In the genomic region with DNA sequence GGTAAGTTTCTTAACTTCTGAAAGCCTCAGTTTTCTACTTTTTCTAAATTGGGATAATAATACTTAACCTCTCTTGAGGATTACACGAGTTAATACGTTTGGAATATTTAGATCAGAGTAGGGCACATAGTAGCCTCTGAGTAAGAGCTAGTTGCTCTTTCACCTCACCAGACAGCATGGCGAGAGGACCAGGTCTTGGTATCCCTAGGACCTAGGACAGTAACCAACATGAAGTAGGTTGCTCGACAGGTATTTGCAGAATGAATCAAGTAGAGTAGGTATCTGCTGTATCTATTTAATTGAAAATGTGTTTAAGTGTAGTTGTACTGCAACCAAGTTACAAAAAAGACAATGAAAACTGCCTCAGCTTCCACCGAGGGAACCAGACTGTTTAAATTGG, we compare ENCODE assay signal across 10 cellular contexts. TPM values are rescaled to one million over a fixed set of nuclear protein-coding genes. Genes with fewer than 3 reads are reported as not detected.
A peak's percentile ranks its signal among the peaks of the same experiment; 100 is the strongest.
DNase-seq lines count a peak whose midpoint lies in the region; ATAC-seq, FAIRE-seq and TF ChIP-seq lines count a peak whose summit lies in the region.
"Had no signal": no experiment of that assay in that cellular context is flagged by ENCODE, and none has a peak within 500 bp of the region (broad histone marks: within the 10 kb centered on the region; RNA-seq: fewer than 3 reads in every experiment).

No MANE protein-coding gene starts in this region.

- H3K9me3 ChIP-seq in HepG2 (ENCODE audit: low read length) (no peaks in the 10 kb centered on the region), suprapubic skin (no peaks in the 10 kb centered on the region)

- no peak overlapping the region for H2AFZ ChIP-seq in HepG2 (ENCODE audit: low read length)

- TF ChIP-seq CTCF in HepG2 (CRISPR knock-in tag; IDR thresholded peaks at IDR 0.05) (no peak), suprapubic skin (IDR thresholded peaks at IDR 0.05) (no peak)

- TF ChIP-seq RAD21 in HepG2 (CRISPR knock-in tag; IDR thresholded peaks at IDR 0.05) = no peak

- no peak for FAIRE-seq in HepG2 (lab: Jason Lieb, UNC)

- peak overlapping the region; percentile 90 for H3K27ac Mint-ChIP-seq in activated T-cell treated with anti-CD3 and anti-CD28 coated beads, Interleukin-2, amount 50 U/mL, for 72 hours
- H3K27ac Mint-ChIP-seq in activated T-helper 17 cell treated with anti-CD3 and anti-CD28 coated beads, Interleukin-2, amount 50 U/mL, for 72 hours = peak overlapping the region; percentile 98

- H3K36me3 Mint-ChIP-seq in activated T-cell treated with anti-CD3 and anti-CD28 coated beads, Interleukin-2, amount 50 U/mL, for 72 hours (ENCODE audit: insufficient read depth in 2 of 2) = peaks cover 5 to 25% of the 10 kb centered on the region in 2 donors
- peaks cover 64% of the 10 kb centered on the region for H3K36me3 Mint-ChIP-seq in activated T-helper 17 cell treated with anti-CD3 and anti-CD28 coated beads, Interleukin-2, amount 50 U/mL, for 72 hours (ENCODE audit: low read depth)

- peaks cover 35% of the 10 kb centered on the region for H3K79me2 ChIP-seq in HepG2 (ENCODE audit: insufficient read depth, low read length)

- H3K4me3 ChIP-seq in HepG2 (replicated peaks in 1 of 3; ENCODE audit: insufficient read depth in 1 of 3, low read depth in 2 of 3, low read length in 3 of 3) = peak overlapping the region; percentile 70 to 96 (median 85); a peak in 5 of 6 replicates
- H3K4me3 ChIP-seq in suprapubic skin = peak overlapping the region; percentile 95

- no peaks in the 10 kb centered on the region for H3K9me3 Mint-ChIP-seq in activated T-cell treated with anti-CD3 and anti-CD28 coated beads, Interleukin-2, amount 50 U/mL, for 72 hours
- no peaks in the 10 kb centered on the region for H3K9me3 Mint-ChIP-seq in activated T-helper 17 cell treated with anti-CD3 and anti-CD28 coated beads, Interleukin-2, amount 50 U/mL, for 72 hours

- TF ChIP-seq POLR2A in HepG2 (IDR thresholded peaks at IDR 0.05; ENCODE audit: insufficient read depth in 1 of 2, low read depth in 2 of 2, low read length in 2 of 2) (no peak), suprapubic skin (IDR thresholded peaks at IDR 0.05) (no peak)

- TSS peak; percentile 78 for BruUV-seq in HepG2 (replicated peaks; lab: Mats Ljungman, UMichigan)

- intact Hi-C loops in HepG2 (cut with micrococcal nuclease; ENCODE audit: unreplicated experiment) = no loop called here

- H3K9ac ChIP-seq in HepG2 (ENCODE audit: insufficient read depth, low read depth, low read length) = peak overlapping the region; percentile 93

- TF ChIP-seq EP300 in HepG2 (IDR thresholded peaks at IDR 0.05; ENCODE audit: low read depth in 2 of 2, low read length in 2 of 2) (no peak), HepG2 (CRISPR knock-in tag; IDR thresholded peaks at IDR 0.05; ENCODE audit: borderline replicate concordance) (no peak), suprapubic skin (IDR thresholded peaks at IDR 0.05) (no peak)

- H3K36me3 ChIP-seq in HepG2 (replicated peaks in 1 of 2; ENCODE audit: control insufficient read depth in 1 of 2, insufficient read depth in 2 of 2, low read length in 2 of 2) (peaks cover 10 to 29% of the 10 kb centered on the region in 2 experiments), suprapubic skin (peaks cover 24% of the 10 kb centered on the region)

- peaks cover 48% of the 10 kb centered on the region for H3K4me1 Mint-ChIP-seq in activated T-cell treated with anti-CD3 and anti-CD28 coated beads, Interleukin-2, amount 50 U/mL, for 72 hours (ENCODE audit: low read depth)
- peaks cover 23% of the 10 kb centered on the region for H3K4me1 Mint-ChIP-seq in activated T-helper 17 cell treated with anti-CD3 and anti-CD28 coated beads, Interleukin-2, amount 50 U/mL, for 72 hours

- H3K27ac ChIP-seq in HepG2 (ENCODE audit: extremely low read length, insufficient read depth, low read length) (no peak overlapping the region), suprapubic skin (no peak overlapping the region)

- POLR2A ChIA-PET in HepG2 (lab: Yijun Ruan, JAX) = interaction anchor here (1.0 kb wide), 1 partner anchor 9 kb away, joined by 3 read pairs; no protein-coding TSS in a partner anchor

- CTCF ChIA-PET in HepG2 (lab: Yijun Ruan, JAX; ENCODE audit: low intra/inter-chr PET ratio, low total read pairs) = no interaction called here

- in situ Hi-C loops in HepG2 (cut with HindIII; ENCODE audit: extremely low pct_ligation_motif_present, low pct_unique_long_range_greater_than_20kb) = no loop called here

- DNase-seq in activated T-cell treated with anti-CD3 and anti-CD28 coated beads, Interleukin-2, amount 50 U/mL, for 72 hours = no peak
- DNase-seq in activated T-cell treated with anti-CD3 and anti-CD28 coated beads, Interleukin-2, amount 50 U/mL, for 48 hours = no peak
- DNase-seq in HepG2 (ENCODE audit: low spot score) = no peak
- no peak for DNase-seq in suprapubic skin (ENCODE audit: low spot score in 2 of 2)
- DNase-seq in NCI-H2227 treated with DMSO at 0.1 percent for 48 hours (lab: John Stamatoyannopoulos, UW) = no peak
- no peak for DNase-seq in NCI-H187 treated with DMSO at 0.1 percent for 48 hours (lab: John Stamatoyannopoulos, UW)
- DNase-seq: NCI-H1417 treated with DMSO at 0.1 percent for 48 hours had no signal

- peak overlapping the region; percentile 97 to 98 for H3K4me3 Mint-ChIP-seq in activated T-cell treated with anti-CD3 and anti-CD28 coated beads, Interleukin-2, amount 50 U/mL, for 72 hours
- peak overlapping the region; percentile 94 for H3K4me3 Mint-ChIP-seq in activated T-helper 17 cell treated with anti-CD3 and anti-CD28 coated beads, Interleukin-2, amount 50 U/mL, for 72 hours

- H4K20me1 ChIP-seq in HepG2 (ENCODE audit: insufficient read depth, low read length) = peaks cover 27% of the 10 kb centered on the region

- H3K4me2 ChIP-seq in HepG2 (ENCODE audit: low read depth, low read length) = peak overlapping the region; percentile 97

- H3K27me3 ChIP-seq in HepG2 (ENCODE audit: control insufficient read depth in 1 of 2, insufficient read depth in 2 of 2, low read length in 2 of 2) = peaks cover 0 to 3% of the 10 kb centered on the region in 2 experiments; a peak in 1 of 5 replicates
- no peaks in the 10 kb centered on the region for H3K27me3 ChIP-seq in suprapubic skin

- H3K4me1 ChIP-seq in HepG2 (ENCODE audit: insufficient read depth, low read length) (peaks cover 34% of the 10 kb centered on the region), suprapubic skin (peaks cover 24% of the 10 kb centered on the region)

- H3K27me3 Mint-ChIP-seq in activated T-cell treated with anti-CD3 and anti-CD28 coated beads, Interleukin-2, amount 50 U/mL, for 72 hours (ENCODE audit: low read depth) = no peaks in the 10 kb centered on the region
- peaks cover 6% of the 10 kb centered on the region for H3K27me3 Mint-ChIP-seq in activated T-helper 17 cell treated with anti-CD3 and anti-CD28 coated beads, Interleukin-2, amount 50 U/mL, for 72 hours

- no peak for ATAC-seq in activated T-cell treated with anti-CD3 and anti-CD28 coated beads, Interleukin-2, amount 50 U/mL, for 72 hours (replicated peaks in 1 of 2)
- no peak for ATAC-seq in activated T-helper 17 cell treated with anti-CD3 and anti-CD28 coated beads, Interleukin-2, amount 50 U/mL, for 72 hours (replicated peaks)
- no peak for ATAC-seq in HepG2
- no peak for ATAC-seq in GM21528 (IDR thresholded peaks at IDR 0.05; ENCODE audit: low FRiP score, unreplicated experiment)

- WGBS in HepG2 (ENCODE audit: low lambda C conversion rate) = 30% methylated on average over 5 of the region's 5 CpGs
- WGBS in suprapubic skin = 57% methylated on average over 5 of the region's 5 CpGs

RNA-seq across cellular contexts. Expression of a gene that starts 1.4 kb away (rescaled TPM):
- total RNA-seq in activated T-cell treated with anti-CD3 and anti-CD28 coated beads, Interleukin-2, amount 50 U/mL, for 72 hours = 10 to 100 TPM; 17.9 to 19.3 TPM
- total RNA-seq in activated T-helper 17 cell treated with anti-CD3 and anti-CD28 coated beads, Interleukin-2, amount 50 U/mL, for 72 hours = 10 to 100 TPM; 25.8 to 26.0 TPM
- total RNA-seq in HepG2 (2016; rRNA removed; fragmentation: Illumina TruSeq; extraction: Trizol) = 34.2 and 54.5 TPM in 2 replicates
- 3.6 and 4.7 TPM in 2 replicates for total RNA-seq in HepG2 (2016; cell fraction: cytosol; rRNA removed; fragmentation: Illumina TruSeq; extraction: Trizol; ENCODE audit: low read depth)
- total RNA-seq in HepG2 (2016; cell fraction: insoluble cytoplasmic fraction; rRNA removed; fragmentation: Illumina TruSeq; extraction: Trizol) = 33.7 and 54.6 TPM in 2 replicates
- total RNA-seq in HepG2 (2016; cell fraction: membrane; rRNA removed; fragmentation: Illumina TruSeq; extraction: Trizol) = 9.5 and 11.3 TPM in 2 replicates
- total RNA-seq in HepG2 (2016; cell fraction: nucleus; rRNA removed; fragmentation: Illumina TruSeq; extraction: Trizol) = 28.9 and 29.6 TPM in 2 replicates
- 8.5 and 11.0 TPM in 2 replicates for polyA plus RNA-seq in HepG2 (2011; rRNA removed)
- polyA plus RNA-seq in HepG2 (2011; cell fraction: cytosol; rRNA removed) = 5.3 and 7.0 TPM in 2 replicates
- polyA plus RNA-seq in HepG2 (2011; cell fraction: nucleus; rRNA removed) = 4.6 and 4.7 TPM in 2 replicates
- 11.9 and 15.6 TPM in 2 replicates for polyA plus RNA-seq in HepG2 (2012)
- polyA plus RNA-seq in HepG2 (2016; cell fraction: cytosol; fragmentation: Illumina TruSeq; extraction: Trizol; ENCODE audit: low read depth) = 1.3 and 1.5 TPM in 2 replicates
- 36.3 and 37.4 TPM in 2 replicates for polyA plus RNA-seq in HepG2 (2016; cell fraction: insoluble cytoplasmic fraction; fragmentation: Illumina TruSeq; extraction: Trizol; ENCODE audit: low read depth)
- 2.6 and 3.2 TPM in 2 replicates for polyA plus RNA-seq in HepG2 (2016; cell fraction: membrane; fragmentation: Illumina TruSeq; extraction: Trizol; ENCODE audit: low read depth)
- polyA plus RNA-seq in HepG2 (2016; cell fraction: nucleus; fragmentation: Illumina TruSeq; extraction: Trizol; ENCODE audit: insufficient read depth, low read depth) = 17.6 and 18.0 TPM in 2 replicates
- 8.3 and 17.7 TPM in 2 replicates for polyA minus RNA-seq in HepG2 (2011; rRNA and poly(A)+ RNA removed; ENCODE audit: low replicate concordance)
- 14.9 and 15.7 TPM in 2 replicates for polyA minus RNA-seq in HepG2 (2011; cell fraction: cytosol; rRNA and poly(A)+ RNA removed)
- polyA minus RNA-seq in HepG2 (2011; cell fraction: nucleus; rRNA and poly(A)+ RNA removed) = 32.6 and 34.1 TPM in 2 replicates
- 10 to 100 TPM; 12.3 to 16.6 (median 15.4) TPM for total RNA-seq in suprapubic skin

RNA-seq across cellular contexts. Expression of a gene that starts 46.4 kb away (rescaled TPM):
- not detected for total RNA-seq in activated T-cell treated with anti-CD3 and anti-CD28 coated beads, Interleukin-2, amount 50 U/mL, for 72 hours
- not detected for total RNA-seq in activated T-helper 17 cell treated with anti-CD3 and anti-CD28 coated beads, Interleukin-2, amount 50 U/mL, for 72 hours
- total RNA-seq in HepG2 (2016; rRNA removed; fragmentation: Illumina TruSeq; extraction: Trizol) (not detected in 2 replicates), suprapubic skin (not detected)
- not detected in 2 replicates for total RNA-seq in HepG2 (2016; cell fraction: cytosol; rRNA removed; fragmentation: Illumina TruSeq; extraction: Trizol; ENCODE audit: low read depth)
- total RNA-seq in HepG2 (2016; cell fraction: insoluble cytoplasmic fraction; rRNA removed; fragmentation: Illumina TruSeq; extraction: Trizol) = not detected in 2 replicates
- not detected in 2 replicates for total RNA-seq in HepG2 (2016; cell fraction: membrane; rRNA removed; fragmentation: Illumina TruSeq; extraction: Trizol)
- total RNA-seq in HepG2 (2016; cell fraction: nucleus; rRNA removed; fragmentation: Illumina TruSeq; extraction: Trizol) = not detected in 2 replicates
- polyA plus RNA-seq in HepG2 (2011; rRNA removed) = not detected in 2 replicates
- not detected in 2 replicates for polyA plus RNA-seq in HepG2 (2011; cell fraction: cytosol; rRNA removed)
- not detected in 2 replicates for polyA plus RNA-seq in HepG2 (2011; cell fraction: nucleus; rRNA removed)
- not detected in 2 replicates for polyA plus RNA-seq in HepG2 (2012)
- polyA plus RNA-seq in HepG2 (2016; cell fraction: cytosol; fragmentation: Illumina TruSeq; extraction: Trizol; ENCODE audit: low read depth) = not detected in 2 replicates
- polyA plus RNA-seq in HepG2 (2016; cell fraction: insoluble cytoplasmic fraction; fragmentation: Illumina TruSeq; extraction: Trizol; ENCODE audit: low read depth) = not detected in 2 replicates
- not detected in 2 replicates for polyA plus RNA-seq in HepG2 (2016; cell fraction: membrane; fragmentation: Illumina TruSeq; extraction: Trizol; ENCODE audit: low read depth)
- not detected in 2 replicates for polyA plus RNA-seq in HepG2 (2016; cell fraction: nucleus; fragmentation: Illumina TruSeq; extraction: Trizol; ENCODE audit: insufficient read depth, low read depth)
- not detected in 2 replicates for polyA minus RNA-seq in HepG2 (2011; rRNA and poly(A)+ RNA removed; ENCODE audit: low replicate concordance)
- polyA minus RNA-seq in HepG2 (2011; cell fraction: cytosol; rRNA and poly(A)+ RNA removed) = not detected in 2 replicates
- not detected in 2 replicates for polyA minus RNA-seq in HepG2 (2011; cell fraction: nucleus; rRNA and poly(A)+ RNA removed)
- total RNA-seq: mononuclear cell had no signal
